1 cellular context compared by ENCODE assay signal in the genomic region with DNA sequence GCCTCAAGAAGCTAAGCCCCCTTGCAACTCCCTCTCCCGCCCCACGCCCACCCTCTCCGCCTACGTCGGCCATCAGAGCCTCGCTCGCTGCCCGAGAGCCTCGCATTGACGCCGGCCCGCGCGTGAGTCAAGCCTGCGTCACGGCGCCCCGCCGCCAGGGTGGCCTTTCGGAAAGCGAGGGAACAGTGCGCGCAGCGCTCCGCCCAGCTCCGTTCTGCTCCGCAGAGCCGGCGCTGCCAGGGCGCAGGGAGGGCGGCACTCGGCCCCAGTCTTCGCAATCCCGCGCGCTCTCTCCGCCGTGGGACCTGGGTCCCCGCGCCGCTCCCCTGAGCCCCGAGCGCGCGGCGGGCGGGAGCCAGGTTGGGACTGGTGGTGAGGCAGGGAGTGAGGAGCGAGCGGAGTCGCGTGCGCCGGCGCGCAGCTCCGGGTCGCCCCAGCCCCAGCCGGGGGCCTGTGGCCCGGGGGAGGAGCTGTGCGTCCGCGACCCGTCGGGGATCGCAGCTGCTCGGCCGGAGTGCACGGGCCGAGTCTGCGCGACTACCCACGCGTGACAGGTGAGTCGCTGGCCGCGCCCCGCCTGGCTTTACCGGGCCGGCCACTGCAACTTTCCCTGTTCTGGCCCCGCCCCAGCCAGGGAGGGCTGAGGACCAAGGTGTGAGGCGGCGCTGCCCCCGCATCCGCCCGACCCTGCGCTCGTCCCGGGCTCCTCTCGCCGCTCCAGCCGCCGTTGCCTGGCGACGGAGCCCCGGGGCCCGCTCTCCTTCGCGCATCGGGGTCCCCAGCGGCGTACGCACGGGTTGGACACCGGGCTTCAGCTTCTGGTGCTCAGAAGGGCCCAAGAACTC.
TF ChIP-seq lines count a peak whose summit lies in the region.

A gene (plus strand): TSS at position 165 of the 845 bp plus-strand sequence. CDS start 16,436 bp downstream, outside the sequence.

TF ChIP-seq in HEK293, 187 proteins besides CTCF, POLR2A, EP300 and RAD21 (continued from another document and continues in another):
- TF ChIP-seq, protein P1, sequence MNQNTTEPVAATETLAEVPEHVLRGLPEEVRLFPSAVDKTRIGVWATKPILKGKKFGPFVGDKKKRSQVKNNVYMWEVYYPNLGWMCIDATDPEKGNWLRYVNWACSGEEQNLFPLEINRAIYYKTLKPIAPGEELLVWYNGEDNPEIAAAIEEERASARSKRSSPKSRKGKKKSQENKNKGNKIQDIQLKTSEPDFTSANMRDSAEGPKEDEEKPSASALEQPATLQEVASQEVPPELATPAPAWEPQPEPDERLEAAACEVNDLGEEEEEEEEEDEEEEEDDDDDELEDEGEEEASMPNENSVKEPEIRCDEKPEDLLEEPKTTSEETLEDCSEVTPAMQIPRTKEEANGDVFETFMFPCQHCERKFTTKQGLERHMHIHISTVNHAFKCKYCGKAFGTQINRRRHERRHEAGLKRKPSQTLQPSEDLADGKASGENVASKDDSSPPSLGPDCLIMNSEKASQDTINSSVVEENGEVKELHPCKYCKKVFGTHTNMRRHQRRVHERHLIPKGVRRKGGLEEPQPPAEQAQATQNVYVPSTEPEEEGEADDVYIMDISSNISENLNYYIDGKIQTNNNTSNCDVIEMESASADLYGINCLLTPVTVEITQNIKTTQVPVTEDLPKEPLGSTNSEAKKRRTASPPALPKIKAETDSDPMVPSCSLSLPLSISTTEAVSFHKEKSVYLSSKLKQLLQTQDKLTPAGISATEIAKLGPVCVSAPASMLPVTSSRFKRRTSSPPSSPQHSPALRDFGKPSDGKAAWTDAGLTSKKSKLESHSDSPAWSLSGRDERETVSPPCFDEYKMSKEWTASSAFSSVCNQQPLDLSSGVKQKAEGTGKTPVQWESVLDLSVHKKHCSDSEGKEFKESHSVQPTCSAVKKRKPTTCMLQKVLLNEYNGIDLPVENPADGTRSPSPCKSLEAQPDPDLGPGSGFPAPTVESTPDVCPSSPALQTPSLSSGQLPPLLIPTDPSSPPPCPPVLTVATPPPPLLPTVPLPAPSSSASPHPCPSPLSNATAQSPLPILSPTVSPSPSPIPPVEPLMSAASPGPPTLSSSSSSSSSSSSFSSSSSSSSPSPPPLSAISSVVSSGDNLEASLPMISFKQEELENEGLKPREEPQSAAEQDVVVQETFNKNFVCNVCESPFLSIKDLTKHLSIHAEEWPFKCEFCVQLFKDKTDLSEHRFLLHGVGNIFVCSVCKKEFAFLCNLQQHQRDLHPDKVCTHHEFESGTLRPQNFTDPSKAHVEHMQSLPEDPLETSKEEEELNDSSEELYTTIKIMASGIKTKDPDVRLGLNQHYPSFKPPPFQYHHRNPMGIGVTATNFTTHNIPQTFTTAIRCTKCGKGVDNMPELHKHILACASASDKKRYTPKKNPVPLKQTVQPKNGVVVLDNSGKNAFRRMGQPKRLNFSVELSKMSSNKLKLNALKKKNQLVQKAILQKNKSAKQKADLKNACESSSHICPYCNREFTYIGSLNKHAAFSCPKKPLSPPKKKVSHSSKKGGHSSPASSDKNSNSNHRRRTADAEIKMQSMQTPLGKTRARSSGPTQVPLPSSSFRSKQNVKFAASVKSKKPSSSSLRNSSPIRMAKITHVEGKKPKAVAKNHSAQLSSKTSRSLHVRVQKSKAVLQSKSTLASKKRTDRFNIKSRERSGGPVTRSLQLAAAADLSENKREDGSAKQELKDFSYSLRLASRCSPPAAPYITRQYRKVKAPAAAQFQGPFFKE (tag by site-specific recombination; IDR thresholded peaks at IDR 0.05; ENCODE audit: borderline replicate concordance): no peak
- TF ChIP-seq ZNF23 (tag by site-specific recombination; IDR thresholded peaks at IDR 0.05; ENCODE audit: borderline replicate concordance): no peak
- TF ChIP-seq ZNF335 (tag by site-specific recombination; conservative IDR thresholded peaks at IDR 0.05): peak; percentile 60
- TF ChIP-seq, protein P2, sequence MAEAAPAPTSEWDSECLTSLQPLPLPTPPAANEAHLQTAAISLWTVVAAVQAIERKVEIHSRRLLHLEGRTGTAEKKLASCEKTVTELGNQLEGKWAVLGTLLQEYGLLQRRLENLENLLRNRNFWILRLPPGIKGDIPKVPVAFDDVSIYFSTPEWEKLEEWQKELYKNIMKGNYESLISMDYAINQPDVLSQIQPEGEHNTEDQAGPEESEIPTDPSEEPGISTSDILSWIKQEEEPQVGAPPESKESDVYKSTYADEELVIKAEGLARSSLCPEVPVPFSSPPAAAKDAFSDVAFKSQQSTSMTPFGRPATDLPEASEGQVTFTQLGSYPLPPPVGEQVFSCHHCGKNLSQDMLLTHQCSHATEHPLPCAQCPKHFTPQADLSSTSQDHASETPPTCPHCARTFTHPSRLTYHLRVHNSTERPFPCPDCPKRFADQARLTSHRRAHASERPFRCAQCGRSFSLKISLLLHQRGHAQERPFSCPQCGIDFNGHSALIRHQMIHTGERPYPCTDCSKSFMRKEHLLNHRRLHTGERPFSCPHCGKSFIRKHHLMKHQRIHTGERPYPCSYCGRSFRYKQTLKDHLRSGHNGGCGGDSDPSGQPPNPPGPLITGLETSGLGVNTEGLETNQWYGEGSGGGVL (tag by site-specific recombination; IDR thresholded peaks at IDR 0.05): peak; percentile 45; the same call in 1 of the 2 replicates
- TF ChIP-seq, protein P3, sequence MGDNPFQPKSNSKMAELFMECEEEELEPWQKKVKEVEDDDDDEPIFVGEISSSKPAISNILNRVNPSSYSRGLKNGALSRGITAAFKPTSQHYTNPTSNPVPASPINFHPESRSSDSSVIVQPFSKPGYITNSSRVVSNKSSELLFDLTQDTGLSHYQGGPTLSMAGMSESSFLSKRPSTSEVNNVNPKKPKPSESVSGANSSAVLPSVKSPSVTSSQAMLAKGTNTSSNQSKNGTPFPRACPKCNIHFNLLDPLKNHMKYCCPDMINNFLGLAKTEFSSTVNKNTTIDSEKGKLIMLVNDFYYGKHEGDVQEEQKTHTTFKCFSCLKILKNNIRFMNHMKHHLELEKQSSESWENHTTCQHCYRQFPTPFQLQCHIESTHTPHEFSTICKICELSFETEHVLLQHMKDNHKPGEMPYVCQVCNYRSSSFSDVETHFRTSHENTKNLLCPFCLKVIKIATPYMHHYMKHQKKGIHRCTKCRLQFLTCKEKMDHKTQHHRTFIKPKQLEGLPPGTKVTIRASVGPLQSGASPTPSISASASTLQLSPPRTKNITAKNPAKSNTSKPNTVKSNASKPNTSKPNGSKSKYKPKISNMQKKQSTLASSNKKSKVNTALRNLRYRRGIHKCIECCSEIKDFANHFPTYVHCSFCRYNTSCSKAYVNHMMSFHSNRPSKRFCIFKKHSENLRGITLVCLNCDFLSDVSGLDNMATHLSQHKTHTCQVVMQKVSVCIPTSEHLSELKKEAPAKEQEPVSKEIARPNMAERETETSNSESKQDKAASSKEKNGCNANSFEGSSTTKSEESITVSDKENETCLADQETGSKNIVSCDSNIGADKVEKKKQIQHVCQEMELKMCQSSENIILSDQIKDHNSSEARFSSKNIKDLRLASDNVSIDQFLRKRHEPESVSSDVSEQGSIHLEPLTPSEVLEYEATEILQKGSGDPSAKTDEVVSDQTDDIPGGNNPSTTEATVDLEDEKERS (tag by site-specific recombination; IDR thresholded peaks at IDR 0.05): no peak
- no peak for TF ChIP-seq ZNF157 (tag by site-specific recombination; IDR thresholded peaks at IDR 0.05)
- no peak for TF ChIP-seq ZNF341 (tag by site-specific recombination; IDR thresholded peaks at IDR 0.05; ENCODE audit: low read depth)
- no peak for TF ChIP-seq ZNF239 (tag by site-specific recombination; IDR thresholded peaks at IDR 0.05)
- no peak for TF ChIP-seq ZNF830 (tag by site-specific recombination; IDR thresholded peaks at IDR 0.05; ENCODE audit: low read depth)
- TF ChIP-seq ZNF169 (tag by site-specific recombination; IDR thresholded peaks at IDR 0.05): no peak
- TF ChIP-seq, protein P4, sequence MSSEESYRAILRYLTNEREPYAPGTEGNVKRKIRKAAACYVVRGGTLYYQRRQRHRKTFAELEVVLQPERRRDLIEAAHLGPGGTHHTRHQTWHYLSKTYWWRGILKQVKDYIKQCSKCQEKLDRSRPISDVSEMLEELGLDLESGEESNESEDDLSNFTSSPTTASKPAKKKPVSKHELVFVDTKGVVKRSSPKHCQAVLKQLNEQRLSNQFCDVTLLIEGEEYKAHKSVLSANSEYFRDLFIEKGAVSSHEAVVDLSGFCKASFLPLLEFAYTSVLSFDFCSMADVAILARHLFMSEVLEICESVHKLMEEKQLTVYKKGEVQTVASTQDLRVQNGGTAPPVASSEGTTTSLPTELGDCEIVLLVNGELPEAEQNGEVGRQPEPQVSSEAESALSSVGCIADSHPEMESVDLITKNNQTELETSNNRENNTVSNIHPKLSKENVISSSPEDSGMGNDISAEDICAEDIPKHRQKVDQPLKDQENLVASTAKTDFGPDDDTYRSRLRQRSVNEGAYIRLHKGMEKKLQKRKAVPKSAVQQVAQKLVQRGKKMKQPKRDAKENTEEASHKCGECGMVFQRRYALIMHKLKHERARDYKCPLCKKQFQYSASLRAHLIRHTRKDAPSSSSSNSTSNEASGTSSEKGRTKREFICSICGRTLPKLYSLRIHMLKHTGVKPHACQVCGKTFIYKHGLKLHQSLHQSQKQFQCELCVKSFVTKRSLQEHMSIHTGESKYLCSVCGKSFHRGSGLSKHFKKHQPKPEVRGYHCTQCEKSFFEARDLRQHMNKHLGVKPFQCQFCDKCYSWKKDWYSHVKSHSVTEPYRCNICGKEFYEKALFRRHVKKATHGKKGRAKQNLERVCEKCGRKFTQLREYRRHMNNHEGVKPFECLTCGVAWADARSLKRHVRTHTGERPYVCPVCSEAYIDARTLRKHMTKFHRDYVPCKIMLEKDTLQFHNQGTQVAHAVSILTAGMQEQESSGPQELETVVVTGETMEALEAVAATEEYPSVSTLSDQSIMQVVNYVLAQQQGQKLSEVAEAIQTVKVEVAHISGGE (tag by site-specific recombination; conservative IDR thresholded peaks at IDR 0.05; ENCODE audit: low read depth): no peak; the same call in 1 of the 2 replicates
- no peak for TF ChIP-seq ZNF548 (tag by site-specific recombination; IDR thresholded peaks at IDR 0.05)
- TF ChIP-seq ZNF2 (tag by site-specific recombination; IDR thresholded peaks at IDR 0.05): no peak
- peak; percentile 58 for TF ChIP-seq ZIC2 (tag by site-specific recombination; IDR thresholded peaks at IDR 0.05)
- TF ChIP-seq, protein P5, sequence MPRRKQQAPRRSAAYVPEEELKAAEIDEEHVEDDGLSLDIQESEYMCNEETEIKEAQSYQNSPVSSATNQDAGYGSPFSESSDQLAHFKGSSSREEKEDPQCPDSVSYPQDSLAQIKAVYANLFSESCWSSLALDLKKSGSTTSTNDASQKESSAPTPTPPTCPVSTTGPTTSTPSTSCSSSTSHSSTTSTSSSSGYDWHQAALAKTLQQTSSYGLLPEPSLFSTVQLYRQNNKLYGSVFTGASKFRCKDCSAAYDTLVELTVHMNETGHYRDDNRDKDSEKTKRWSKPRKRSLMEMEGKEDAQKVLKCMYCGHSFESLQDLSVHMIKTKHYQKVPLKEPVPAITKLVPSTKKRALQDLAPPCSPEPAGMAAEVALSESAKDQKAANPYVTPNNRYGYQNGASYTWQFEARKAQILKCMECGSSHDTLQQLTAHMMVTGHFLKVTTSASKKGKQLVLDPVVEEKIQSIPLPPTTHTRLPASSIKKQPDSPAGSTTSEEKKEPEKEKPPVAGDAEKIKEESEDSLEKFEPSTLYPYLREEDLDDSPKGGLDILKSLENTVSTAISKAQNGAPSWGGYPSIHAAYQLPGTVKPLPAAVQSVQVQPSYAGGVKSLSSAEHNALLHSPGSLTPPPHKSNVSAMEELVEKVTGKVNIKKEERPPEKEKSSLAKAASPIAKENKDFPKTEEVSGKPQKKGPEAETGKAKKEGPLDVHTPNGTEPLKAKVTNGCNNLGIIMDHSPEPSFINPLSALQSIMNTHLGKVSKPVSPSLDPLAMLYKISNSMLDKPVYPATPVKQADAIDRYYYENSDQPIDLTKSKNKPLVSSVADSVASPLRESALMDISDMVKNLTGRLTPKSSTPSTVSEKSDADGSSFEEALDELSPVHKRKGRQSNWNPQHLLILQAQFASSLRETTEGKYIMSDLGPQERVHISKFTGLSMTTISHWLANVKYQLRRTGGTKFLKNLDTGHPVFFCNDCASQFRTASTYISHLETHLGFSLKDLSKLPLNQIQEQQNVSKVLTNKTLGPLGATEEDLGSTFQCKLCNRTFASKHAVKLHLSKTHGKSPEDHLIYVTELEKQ (tag by site-specific recombination; IDR thresholded peaks at IDR 0.05; ENCODE audit: borderline replicate concordance): no peak
- TF ChIP-seq ZNF16 (tag by site-specific recombination; IDR thresholded peaks at IDR 0.05; ENCODE audit: low read depth): no peak
- no peak for TF ChIP-seq ZNF843 (tag by site-specific recombination; IDR thresholded peaks at IDR 0.05)
- TF ChIP-seq ZNF324 (tag by site-specific recombination; IDR thresholded peaks at IDR 0.05): 0 out of 2 replicates have a peak, but pooled peaks have one; percentile 24
- TF ChIP-seq ZNF549 (tag by site-specific recombination; IDR thresholded peaks at IDR 0.05): no peak
- no peak for TF ChIP-seq BCL11A (tag by site-specific recombination; IDR thresholded peaks at IDR 0.05; ENCODE audit: low read depth)
- TF ChIP-seq, protein P6, sequence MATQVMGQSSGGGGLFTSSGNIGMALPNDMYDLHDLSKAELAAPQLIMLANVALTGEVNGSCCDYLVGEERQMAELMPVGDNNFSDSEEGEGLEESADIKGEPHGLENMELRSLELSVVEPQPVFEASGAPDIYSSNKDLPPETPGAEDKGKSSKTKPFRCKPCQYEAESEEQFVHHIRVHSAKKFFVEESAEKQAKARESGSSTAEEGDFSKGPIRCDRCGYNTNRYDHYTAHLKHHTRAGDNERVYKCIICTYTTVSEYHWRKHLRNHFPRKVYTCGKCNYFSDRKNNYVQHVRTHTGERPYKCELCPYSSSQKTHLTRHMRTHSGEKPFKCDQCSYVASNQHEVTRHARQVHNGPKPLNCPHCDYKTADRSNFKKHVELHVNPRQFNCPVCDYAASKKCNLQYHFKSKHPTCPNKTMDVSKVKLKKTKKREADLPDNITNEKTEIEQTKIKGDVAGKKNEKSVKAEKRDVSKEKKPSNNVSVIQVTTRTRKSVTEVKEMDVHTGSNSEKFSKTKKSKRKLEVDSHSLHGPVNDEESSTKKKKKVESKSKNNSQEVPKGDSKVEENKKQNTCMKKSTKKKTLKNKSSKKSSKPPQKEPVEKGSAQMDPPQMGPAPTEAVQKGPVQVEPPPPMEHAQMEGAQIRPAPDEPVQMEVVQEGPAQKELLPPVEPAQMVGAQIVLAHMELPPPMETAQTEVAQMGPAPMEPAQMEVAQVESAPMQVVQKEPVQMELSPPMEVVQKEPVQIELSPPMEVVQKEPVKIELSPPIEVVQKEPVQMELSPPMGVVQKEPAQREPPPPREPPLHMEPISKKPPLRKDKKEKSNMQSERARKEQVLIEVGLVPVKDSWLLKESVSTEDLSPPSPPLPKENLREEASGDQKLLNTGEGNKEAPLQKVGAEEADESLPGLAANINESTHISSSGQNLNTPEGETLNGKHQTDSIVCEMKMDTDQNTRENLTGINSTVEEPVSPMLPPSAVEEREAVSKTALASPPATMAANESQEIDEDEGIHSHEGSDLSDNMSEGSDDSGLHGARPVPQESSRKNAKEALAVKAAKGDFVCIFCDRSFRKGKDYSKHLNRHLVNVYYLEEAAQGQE (tag by site-specific recombination; IDR thresholded peaks at IDR 0.05): no peak
- TF ChIP-seq, protein P7, sequence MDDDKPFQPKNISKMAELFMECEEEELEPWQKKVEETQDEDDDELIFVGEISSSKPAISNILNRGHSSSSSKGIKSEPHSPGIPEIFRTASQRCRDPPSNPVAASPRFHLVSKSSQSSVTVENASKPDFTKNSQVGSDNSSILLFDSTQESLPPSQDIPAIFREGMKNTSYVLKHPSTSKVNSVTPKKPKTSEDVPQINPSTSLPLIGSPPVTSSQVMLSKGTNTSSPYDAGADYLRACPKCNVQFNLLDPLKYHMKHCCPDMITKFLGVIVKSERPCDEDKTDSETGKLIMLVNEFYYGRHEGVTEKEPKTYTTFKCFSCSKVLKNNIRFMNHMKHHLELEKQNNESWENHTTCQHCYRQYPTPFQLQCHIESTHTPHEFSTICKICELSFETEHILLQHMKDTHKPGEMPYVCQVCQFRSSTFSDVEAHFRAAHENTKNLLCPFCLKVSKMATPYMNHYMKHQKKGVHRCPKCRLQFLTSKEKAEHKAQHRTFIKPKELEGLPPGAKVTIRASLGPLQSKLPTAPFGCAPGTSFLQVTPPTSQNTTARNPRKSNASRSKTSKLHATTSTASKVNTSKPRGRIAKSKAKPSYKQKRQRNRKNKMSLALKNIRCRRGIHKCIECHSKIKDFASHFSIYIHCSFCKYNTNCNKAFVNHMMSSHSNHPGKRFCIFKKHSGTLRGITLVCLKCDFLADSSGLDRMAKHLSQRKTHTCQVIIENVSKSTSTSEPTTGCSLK (tag by site-specific recombination; IDR thresholded peaks at IDR 0.05): no peak
